21 cellular contexts compared by ENCODE assay signal in genomic region chr2:210633699-210634098, GRCh38.
"Had no signal": no experiment of that assay in that cellular context is flagged by ENCODE, and none has a peak within 500 bp of the region (broad histone marks: within the 10 kb centered on the region; RNA-seq: fewer than 3 reads in every experiment).

No MANE protein-coding gene starts in this region.

- H3K4me3 Mint-ChIP-seq: T-helper 17 cell had no signal

- H3K27me3 ChIP-seq: SJCRH30 had no signal

- DNase-seq: KBM-7; MV-4-11; NCI-H1048; NCI-H1105; NCI-H1417; NCI-H1436 treated with DMSO at 0.1 percent for 48 hours; NCI-H1694; NCI-H187 treated with DMSO at 0.1 percent for 48 hours; NCI-H2029 treated with DMSO at 0.1 percent for 48 hours; NCI-H2227 treated with DMSO at 0.1 percent for 48 hours; NCI-H526 treated with DMSO at 0.1 percent for 48 hours; NCI-H774; NK-92 treated with Interleukin-12 subunit alpha and Interleukin-12 subunit beta, amount 100 ng/mL, for 24 hours; PC-3; SHP77 treated with DMSO at 0.1 percent for 48 hours; SJCRH30; T-helper 1 cell; T-helper 17 cell had no signal

- H3K9me3 ChIP-seq: SJCRH30 had no signal

- H3K27me3 Mint-ChIP-seq: T-helper 17 cell had no signal

- H3K4me1 Mint-ChIP-seq: T-helper 17 cell had no signal

- H3K4me1 ChIP-seq: SJCRH30 had no signal

- H3K4me3 ChIP-seq: SJCRH30 had no signal

- H3K27ac Mint-ChIP-seq: T-helper 17 cell had no signal

- ATAC-seq: Panc1, PC-3, Right ventricle myocardium inferior, SK-N-SH treated with all-trans-retinoic acid at 6 μM for 48 hours, T-helper 17 cell had no signal

- H3K27ac ChIP-seq: SJCRH30 had no signal

- H3K36me3 ChIP-seq: SJCRH30 had no signal
